ENCODE assay signal across 17 cellular contexts in the genomic region with DNA sequence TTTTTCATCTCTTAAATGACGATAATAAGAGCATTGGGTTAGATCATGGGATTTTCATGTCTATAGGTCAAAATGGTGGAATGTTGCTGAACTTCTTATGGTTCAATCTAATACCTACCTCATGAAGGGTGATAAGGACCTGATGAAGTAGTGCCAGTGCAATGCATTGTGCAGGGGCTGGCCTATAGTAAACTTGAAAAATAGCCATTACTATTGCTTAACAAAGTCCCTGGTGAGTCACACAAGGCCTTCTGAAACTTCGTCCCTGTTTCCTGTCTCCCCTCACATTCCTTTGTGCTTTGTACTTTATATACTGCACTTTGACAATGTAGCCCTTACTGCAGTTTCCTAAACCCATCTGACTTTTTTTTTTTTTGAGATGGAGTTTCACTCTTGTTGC.
A peak's percentile ranks its signal among the peaks of the same experiment; 100 is the strongest.
DNase-seq lines count a peak whose midpoint lies in the region; ATAC-seq and TF ChIP-seq lines count a peak whose summit lies in the region.
"Had no signal": no experiment of that assay in that cellular context is flagged by ENCODE, and none has a peak within 500 bp of the region (broad histone marks: within the 10 kb centered on the region; RNA-seq: fewer than 3 reads in every experiment).

No MANE protein-coding gene starts in this region.

- 60% methylated on average over 2 of the region's 2 CpGs; no CpG with 5 or more reads in 1 of the 2 experiments for WGBS in mesodermal cell (ENCODE audit: insufficient coverage in 2 of 2), 2 experiments

- peaks cover 13% of the 10 kb centered on the region for H3K4me1 ChIP-seq in mesodermal cell (ENCODE audit: control insufficient read depth, insufficient read depth, low read length, poor library complexity, severe bottlenecking)
- H3K4me1 ChIP-seq in CD8-positive, alpha-beta memory T cell (ENCODE audit: insufficient read depth, low read length), result no peaks in the 10 kb centered on the region
- H3K4me1 ChIP-seq: colonic mucosa, heart left ventricle, parathyroid adenoma had no signal

- H3K27ac Mint-ChIP-seq in CD8-positive, alpha-beta memory T cell, result no peak overlapping the region
- H3K27ac Mint-ChIP-seq: activated CD8-positive, alpha-beta T cell treated with anti-CD3 and anti-CD28 coated beads for 36 hours; activated naive CD4-positive, alpha-beta T cell treated with anti-CD3 and anti-CD28 coated beads for 36 hours; stimulated activated naive CD8-positive, alpha-beta T cell treated with anti-CD3 and anti-CD28 coated beads, Interleukin-15, Interleukin-2, amounts not matched to agents 100 ng/mL and 50 ng/mL, for 24 hours had no signal

- H3K9me3 Mint-ChIP-seq in CD8-positive, alpha-beta memory T cell, result peaks cover 0 to 9% (median 0%) of the 10 kb centered on the region in 5 donors
- H3K9me3 Mint-ChIP-seq: activated CD8-positive, alpha-beta T cell treated with anti-CD3 and anti-CD28 coated beads for 36 hours; activated naive CD4-positive, alpha-beta T cell treated with anti-CD3 and anti-CD28 coated beads for 36 hours had no signal

- H3K9me3 ChIP-seq in mesodermal cell (ENCODE audit: control insufficient read depth, low read length), result no peaks in the 10 kb centered on the region
- no peaks in the 10 kb centered on the region for H3K9me3 ChIP-seq in CD8-positive, alpha-beta memory T cell (ENCODE audit: low read length)
- H3K9me3 ChIP-seq: colonic mucosa had no signal

- POLR2A ChIA-PET in CD8-positive, alpha-beta memory T cell (lab: Charles Lee), result no interaction called here

- CTCF ChIA-PET in CD8-positive, alpha-beta memory T cell (lab: Charles Lee), result no interaction called here

- H3K27me3 ChIP-seq in CD8-positive, alpha-beta memory T cell (ENCODE audit: insufficient read depth, low read length, poor library complexity, severe bottlenecking), result no peaks in the 10 kb centered on the region
- H3K27me3 ChIP-seq in H7 (ENCODE audit: control insufficient read depth, insufficient read depth, low read length), result no peaks in the 10 kb centered on the region
- H3K27me3 ChIP-seq: colonic mucosa, heart left ventricle had no signal

- H3K27ac ChIP-seq in epithelial cell of prostate, result peak overlapping the region; percentile 59
- peak overlapping the region; percentile 44 for H3K27ac ChIP-seq in mesodermal cell (ENCODE audit: low read depth, low read length, severe bottlenecking)
- no peak overlapping the region for H3K27ac ChIP-seq in CD8-positive, alpha-beta memory T cell (ENCODE audit: low read depth, low read length)
- H3K27ac ChIP-seq: colonic mucosa, heart left ventricle, parathyroid adenoma had no signal

- no peaks in the 10 kb centered on the region for H3K4me1 Mint-ChIP-seq in CD8-positive, alpha-beta memory T cell

- H3K4me3 ChIP-seq in NB4 (ENCODE audit: low read depth, low read length), result no peak overlapping the region
- H3K4me3 ChIP-seq in mesodermal cell (ENCODE audit: extremely low read depth, insufficient read depth, low read length, poor library complexity, severe bottlenecking), result no peak overlapping the region
- no peak overlapping the region for H3K4me3 ChIP-seq in CD8-positive, alpha-beta memory T cell (ENCODE audit: low read length)
- no peak overlapping the region for H3K4me3 ChIP-seq in H7 (ENCODE audit: insufficient read depth, low read depth, low read length)
- H3K4me3 ChIP-seq: colonic mucosa, heart left ventricle, lung had no signal

- no peaks in the 10 kb centered on the region for H3K36me3 Mint-ChIP-seq in CD8-positive, alpha-beta memory T cell

- no peak for TF ChIP-seq CTCF in NB4 (IDR thresholded peaks at IDR 0.05; ENCODE audit: low read depth, low read length)

- H3K27me3 Mint-ChIP-seq in CD8-positive, alpha-beta memory T cell, result peaks cover 0 to 2% of the 10 kb centered on the region in 2 donors
- H3K27me3 Mint-ChIP-seq: activated CD8-positive, alpha-beta T cell treated with anti-CD3 and anti-CD28 coated beads for 36 hours; stimulated activated naive CD8-positive, alpha-beta T cell treated with anti-CD3 and anti-CD28 coated beads, Interleukin-15, Interleukin-2, amounts not matched to agents 100 ng/mL and 50 ng/mL, for 24 hours had no signal

- no peak for ATAC-seq in GM21786 (IDR thresholded peaks at IDR 0.05; ENCODE audit: unreplicated experiment)
- ATAC-seq: activated CD8-positive, alpha-beta T cell treated with anti-CD3 and anti-CD28 coated beads for 36 hours; heart left ventricle had no signal

- H3K36me3 ChIP-seq in mesodermal cell (ENCODE audit: control insufficient read depth, insufficient read depth, low read length) (no peaks in the 10 kb centered on the region), H7 (replicated peaks; ENCODE audit: control insufficient read depth, insufficient read depth, low read length) (no peaks in the 10 kb centered on the region)
- no peaks in the 10 kb centered on the region for H3K36me3 ChIP-seq in CD8-positive, alpha-beta memory T cell (ENCODE audit: insufficient read depth, low read length)
- H3K36me3 ChIP-seq: colonic mucosa, heart left ventricle had no signal

- no peak for TF ChIP-seq POLR2A in NB4 (IDR thresholded peaks at IDR 0.05; ENCODE audit: extremely low read depth, insufficient read length)
- no peak for TF ChIP-seq POLR2A in erythroblast (IDR thresholded peaks at IDR 0.05; ENCODE audit: low read length)

- H3K4me3 Mint-ChIP-seq in CD8-positive, alpha-beta memory T cell, result no peak overlapping the region
- H3K4me3 Mint-ChIP-seq: activated CD8-positive, alpha-beta T cell treated with anti-CD3 and anti-CD28 coated beads for 36 hours; activated naive CD4-positive, alpha-beta T cell treated with anti-CD3 and anti-CD28 coated beads for 36 hours; stimulated activated naive CD8-positive, alpha-beta T cell treated with anti-CD3 and anti-CD28 coated beads, Interleukin-15, Interleukin-2, amounts not matched to agents 100 ng/mL and 50 ng/mL, for 24 hours had no signal

- peak; percentile 91 for DNase-seq in EL
- DNase-seq in NB4 (ENCODE audit: low read depth), result peak; percentile 23
- DNase-seq in epithelial cell of prostate (ENCODE audit: low read depth, low spot score), result peak; percentile 44
- no peak for DNase-seq in erythroblast (lab: John Stamatoyannopoulos, UW)
- no peak for DNase-seq in CD8-positive, alpha-beta memory T cell
- no peak for DNase-seq in H7
- DNase-seq: activated CD8-positive, alpha-beta T cell treated with anti-CD3 and anti-CD28 coated beads for 36 hours; activated naive CD4-positive, alpha-beta T cell treated with anti-CD3 and anti-CD28 coated beads for 36 hours; colonic mucosa; heart left ventricle; Kasumi-1; stimulated activated CD4-positive, alpha-beta T cell treated with anti-CD3 and anti-CD28 coated beads, Interleukin-2, amount 100 ng/mL, for 48 hours had no signal

Comparison
In these comparisons a context has a peak if more than half of its experiments do, and no peak if none do; other contexts are left out.
1. DNase-seq: peak in EL (single experiment), NB4 (single experiment) and epithelial cell of prostate (single experiment); none in erythroblast (0 of 2), CD8-positive, alpha-beta memory T cell (0 of 5) and H7 (single experiment).